In genomic region chr4:22962186-22962786, GRCh38 we compare ENCODE assay signal across 9 cellular contexts.
DNase-seq lines count a peak whose midpoint lies in the region; ATAC-seq and TF ChIP-seq lines count a peak whose summit lies in the region.
"Had no signal": no experiment of that assay in that cellular context is flagged by ENCODE, and none has a peak within 500 bp of the region (broad histone marks: within the 10 kb centered on the region; RNA-seq: fewer than 3 reads in every experiment).

No MANE protein-coding gene starts in this region.

- H3K27me3 Mint-ChIP-seq in activated T-helper 2 cell treated with anti-CD3 and anti-CD28 coated beads, Interferon-gamma antibody, Interleukin-2, Interleukin-4, amounts not matched to agents 10 μg/mL and 5 μg/mL and 100 μg/mL, durations not matched to agents 14 hours and 24 hours and 36 hours (ENCODE audit: low read depth), result no peaks in the 10 kb centered on the region

- H3K27ac Mint-ChIP-seq in activated T-helper 2 cell treated with anti-CD3 and anti-CD28 coated beads, Interferon-gamma antibody, Interleukin-2, Interleukin-4, amounts not matched to agents 10 μg/mL and 5 μg/mL and 100 μg/mL, durations not matched to agents 14 hours and 24 hours and 36 hours, result no peak overlapping the region

- H3K36me3 ChIP-seq in BJ (ENCODE audit: control insufficient read depth, insufficient read depth, low read length) (no peaks in the 10 kb centered on the region), left lung (no peaks in the 10 kb centered on the region)

- no peak overlapping the region for H3K27ac ChIP-seq in VCaP
- H3K27ac ChIP-seq in left lung, result no peak overlapping the region

- H3K9me3 ChIP-seq in left lung, result no peaks in the 10 kb centered on the region

- DNase-seq in BJ (ENCODE audit: low read depth) (no peak), HT1080 (ENCODE audit: low read depth) (peak; percentile 32), kidney tubule cell (ENCODE audit: low spot score) (peak; percentile 63), left lung (no peak)
- no peak for DNase-seq in activated T-helper 2 cell treated with anti-CD3 and anti-CD28 coated beads, Interferon-gamma antibody, Interleukin-2, Interleukin-4, amounts not matched to agents 10 μg/mL and 5 μg/mL and 100 μg/mL, durations not matched to agents 14 hours and 24 hours and 36 hours (ENCODE audit: low spot score)
- DNase-seq: left ventricle myocardium superior had no signal

- H3K4me1 Mint-ChIP-seq in activated T-helper 2 cell treated with anti-CD3 and anti-CD28 coated beads, Interferon-gamma antibody, Interleukin-2, Interleukin-4, amounts not matched to agents 10 μg/mL and 5 μg/mL and 100 μg/mL, durations not matched to agents 14 hours and 24 hours and 36 hours (ENCODE audit: low read depth), result no peaks in the 10 kb centered on the region

- TF ChIP-seq CTCF in BJ (IDR thresholded peaks at IDR 0.05; ENCODE audit: insufficient read depth, low read depth, low read length) (peak; percentile 56), VCaP (conservative IDR thresholded peaks at IDR 0.05) (peak; percentile 70), left lung (IDR thresholded peaks at IDR 0.05) (no peak)

- H3K9me3 Mint-ChIP-seq in activated T-helper 2 cell treated with anti-CD3 and anti-CD28 coated beads, Interferon-gamma antibody, Interleukin-2, Interleukin-4, amounts not matched to agents 10 μg/mL and 5 μg/mL and 100 μg/mL, durations not matched to agents 14 hours and 24 hours and 36 hours, result no peaks in the 10 kb centered on the region

- no peak overlapping the region for H3K4me3 Mint-ChIP-seq in activated T-helper 2 cell treated with anti-CD3 and anti-CD28 coated beads, Interferon-gamma antibody, Interleukin-2, Interleukin-4, amounts not matched to agents 10 μg/mL and 5 μg/mL and 100 μg/mL, durations not matched to agents 14 hours and 24 hours and 36 hours (ENCODE audit: low read depth)

- H3K27me3 ChIP-seq in BJ (ENCODE audit: control insufficient read depth, insufficient read depth, low read length), result no peaks in the 10 kb centered on the region
- no peaks in the 10 kb centered on the region for H3K27me3 ChIP-seq in left lung

- CTCF ChIA-PET in BJ (lab: Yijun Ruan, JAX), result interaction anchor here (0.9 kb wide), 1 partner anchor 15 kb away, joined by 3 read pairs; no protein-coding TSS in a partner anchor

- H3K36me3 Mint-ChIP-seq in activated T-helper 2 cell treated with anti-CD3 and anti-CD28 coated beads, Interferon-gamma antibody, Interleukin-2, Interleukin-4, amounts not matched to agents 10 μg/mL and 5 μg/mL and 100 μg/mL, durations not matched to agents 14 hours and 24 hours and 36 hours (ENCODE audit: low read depth), result no peaks in the 10 kb centered on the region

- no peak overlapping the region for H3K4me3 ChIP-seq in BJ (ENCODE audit: low read depth, low read length)
- H3K4me3 ChIP-seq in left lung, result no peak overlapping the region

- no peaks in the 10 kb centered on the region for H3K4me1 ChIP-seq in left lung

- intact Hi-C loops in activated T-helper 2 cell treated with anti-CD3 and anti-CD28 coated beads, Interferon-gamma antibody, Interleukin-2, Interleukin-4, amounts not matched to agents 10 μg/mL and 5 μg/mL and 100 μg/mL, durations not matched to agents 14 hours and 24 hours and 36 hours (cut with micrococcal nuclease), result no loop called here
- intact Hi-C loops in left lung (cut with DNase I), result no loop called here

- ATAC-seq in GM18858 (IDR thresholded peaks at IDR 0.05; ENCODE audit: unreplicated experiment) (no peak), left lung (no peak), GM19328 (IDR thresholded peaks at IDR 0.05; ENCODE audit: unreplicated experiment) (no peak)
- ATAC-seq: left ventricle myocardium superior had no signal

- POLR2A ChIA-PET in BJ (lab: Charles Lee), result no interaction called here

Comparison
In these comparisons a context has a peak if more than half of its experiments do, and no peak if none do; other contexts are left out.
1. DNase-seq: peak in HT1080 (single experiment) and kidney tubule cell (single experiment); none in BJ (single experiment), activated T-helper 2 cell treated with anti-CD3 and anti-CD28 coated beads, Interferon-gamma antibody, Interleukin-2, Interleukin-4, amounts not matched to agents 10 μg/mL and 5 μg/mL and 100 μg/mL, durations not matched to agents 14 hours and 24 hours and 36 hours (single experiment) and left lung (0 of 2).
2. CTCF ChIP-seq: peak in BJ (single experiment) and VCaP (single experiment); none in left lung (0 of 2).